Comparison of ENCODE assay signal across 8 cellular contexts in genomic region chr19:2476451-2477140, GRCh38. TPM values are rescaled to one million over a fixed set of nuclear protein-coding genes. Genes with fewer than 3 reads are reported as not detected.
DNase-seq lines count a peak whose midpoint lies in the region; ATAC-seq and TF ChIP-seq lines count a peak whose summit lies in the region.

No MANE protein-coding gene starts in this region.

- WGBS in spleen, 5 donors = 0 to 1% (median 1%) methylated on average over 24 to 42 of the region's 42 CpGs

- intact Hi-C loops in ascending aorta (cut with DNase I) (loop anchor here (1.0 to 5.0 kb wide), 3 partner anchors 19 to 151 kb away; no protein-coding TSS in a partner anchor), spleen (cut with DNase I; ENCODE audit: low total_unique reads) (no loop called here)

- H3K4me1 ChIP-seq in ascending aorta (peaks cover 7 to 16% of the 10 kb centered on the region in 2 donors), iPS-15b (ENCODE audit: control insufficient read depth, insufficient read depth, low read length) (peaks cover 4% of the 10 kb centered on the region), spleen (peaks cover 13 to 64% (median 48%) of the 10 kb centered on the region in 6 donors)

- H3K36me3 ChIP-seq in ascending aorta (peaks cover 11 to 15% of the 10 kb centered on the region in 2 donors), iPS-15b (ENCODE audit: control insufficient read depth, insufficient read depth, low read length) (no peaks in the 10 kb centered on the region), spleen (peaks cover 0 to 17% (median 9%) of the 10 kb centered on the region in 6 donors)

- no peaks in the 10 kb centered on the region for H3K27me3 ChIP-seq in ascending aorta
- peaks cover 16% of the 10 kb centered on the region for H3K27me3 ChIP-seq in iPS-15b (ENCODE audit: control insufficient read depth, insufficient read depth, low read length)
- no peaks in the 10 kb centered on the region for H3K27me3 ChIP-seq in spleen (replicated peaks in 1 of 7)

- H3K9me3 ChIP-seq in ascending aorta (no peaks in the 10 kb centered on the region), iPS-15b (ENCODE audit: control insufficient read depth, insufficient read depth, low read length) (no peaks in the 10 kb centered on the region), spleen (peaks cover 0 to 3% (median 0%) of the 10 kb centered on the region in 8 donors)

- TF ChIP-seq POLR2A in spleen (IDR thresholded peaks at IDR 0.05) = no peak

- peak overlapping the region; percentile 84 for H3K4me3 ChIP-seq in GM12875 (ENCODE audit: low read depth, low read length)
- peak overlapping the region; percentile 94 to 98 for H3K4me3 ChIP-seq in ascending aorta
- peak overlapping the region; percentile 84 for H3K4me3 ChIP-seq in iPS-15b (ENCODE audit: low read depth, low read length)
- peak overlapping the region; percentile 68 to 99 (median 98) for H3K4me3 ChIP-seq in spleen

- H3K27ac ChIP-seq in ascending aorta (peak overlapping the region; percentile 88 to 90), spleen (peak overlapping the region; percentile 55 to 95 (median 92))

- ATAC-seq in HG02981 (IDR thresholded peaks at IDR 0.05; ENCODE audit: unreplicated experiment) = peak; percentile 1
- ATAC-seq in HG03159 (IDR thresholded peaks at IDR 0.05; ENCODE audit: unreplicated experiment) = no peak

- peak overlapping the region; percentile 74 for H3K9ac ChIP-seq in iPS-15b (ENCODE audit: low read depth, low read length)

- TF ChIP-seq CTCF in GM12875 (IDR thresholded peaks at IDR 0.05; ENCODE audit: borderline replicate concordance, insufficient read depth, low read depth, low read length) = no peak
- TF ChIP-seq CTCF in ascending aorta (IDR thresholded peaks at IDR 0.05) = no peak
- no peak for TF ChIP-seq CTCF in spleen (IDR thresholded peaks at IDR 0.05 in 8 of 11, conservative IDR thresholded peaks at IDR 0.05 in 3 of 11)

- DNase-seq in T-helper 1 cell = peak; percentile 31 to 72 (median 47)
- DNase-seq in ascending aorta (ENCODE audit: low spot score in 2 of 2) = peak in 1 of 2 donors; percentile 84
- peak; percentile 88 for DNase-seq in spleen
- no peak for DNase-seq in DMS153 (lab: John Stamatoyannopoulos, UW)

RNA-seq across cellular contexts. Expression of gene GADD45B, which starts 0.7 kb away (rescaled TPM):
- total RNA-seq in ascending aorta (514 TPM), spleen (100 to 1,000 TPM in 1 of 7 donors, 10 to 100 TPM in 6; 57.4 to 114 (median 77.4) TPM)
- polyA plus RNA-seq in spleen = 10 to 100 TPM; 40.6 to 76.9 (median 43.3) TPM

RNA-seq across cellular contexts. Expression of gene LMNB2, which starts 19.8 kb away (rescaled TPM):
- 38.7 TPM for total RNA-seq in ascending aorta
- total RNA-seq in spleen = 10 to 100 TPM; 15.5 to 26.0 (median 21.6) TPM
- 10 to 100 TPM in 1 of 3 donors, 1 to 10 TPM in 2; 4.9 to 21.7 (median 8.9) TPM for polyA plus RNA-seq in spleen

RNA-seq across cellular contexts. Expression of gene TIMM13, which starts 49.2 kb away (rescaled TPM):
- total RNA-seq in ascending aorta = 55.0 TPM
- total RNA-seq in spleen = 10 to 100 TPM; 21.1 to 59.3 (median 44.2) TPM
- polyA plus RNA-seq in spleen = 10 to 100 TPM; 39.5 to 87.5 (median 84.1) TPM
